10 cellular contexts compared by ENCODE assay signal in the genomic region with DNA sequence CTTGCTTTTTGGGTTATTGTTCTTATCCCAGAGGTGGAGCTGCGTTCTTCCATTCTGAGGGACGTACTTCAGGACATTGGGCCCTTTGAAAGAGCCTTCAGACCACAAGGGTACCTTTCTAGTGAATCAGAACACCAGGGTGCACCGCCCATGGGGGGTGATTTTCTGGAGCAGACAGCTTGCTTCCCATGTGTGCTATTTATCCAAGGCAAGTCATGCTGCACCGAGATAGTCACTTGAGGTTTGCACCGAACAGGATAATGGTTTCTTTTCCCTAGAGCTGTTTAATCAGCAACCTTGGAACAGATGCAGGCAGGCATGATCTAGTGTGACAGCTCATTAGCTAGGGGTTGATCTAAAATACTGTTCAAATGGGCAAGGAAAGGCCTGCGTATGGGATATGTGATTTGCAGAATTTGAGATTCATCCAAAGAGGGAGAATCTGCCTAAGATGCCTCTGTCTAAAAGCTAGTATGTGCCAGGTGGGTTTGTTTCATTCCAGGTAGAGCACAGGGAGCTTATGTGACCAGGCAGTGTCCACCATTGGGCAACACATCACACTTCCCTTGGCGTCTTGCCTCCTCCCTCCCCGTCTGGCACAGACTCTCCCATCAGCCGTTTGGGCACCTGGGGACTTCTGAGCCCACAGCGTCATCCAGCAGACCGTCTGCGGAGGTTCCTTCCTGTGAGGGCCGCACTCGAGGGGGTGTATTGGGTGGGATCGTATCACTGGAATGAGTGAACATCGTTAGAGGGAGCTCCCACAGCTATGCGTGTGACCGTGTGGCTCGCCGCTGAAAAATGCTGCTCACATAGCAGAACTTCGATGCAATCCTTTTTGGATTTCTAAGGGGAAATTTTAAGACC. TPM values are rescaled to one million over a fixed set of nuclear protein-coding genes. Genes with fewer than 3 reads are reported as not detected.
A peak's percentile ranks its signal among the peaks of the same experiment; 100 is the strongest.
DNase-seq lines count a peak whose midpoint lies in the region; FAIRE-seq and TF ChIP-seq lines count a peak whose summit lies in the region.
"Had no signal": no experiment of that assay in that cellular context is flagged by ENCODE, and none has a peak within 500 bp of the region (broad histone marks: within the 10 kb centered on the region; RNA-seq: fewer than 3 reads in every experiment).

No MANE protein-coding gene starts in this region.

- H3K4ac ChIP-seq in mesendoderm (ENCODE audit: low read depth, low read length) = no peak overlapping the region

- no peak overlapping the region for H4K5ac ChIP-seq in mesendoderm (ENCODE audit: low read length)

- H3K4me2 ChIP-seq in mesendoderm (ENCODE audit: low read length) = no peak overlapping the region

- no peak overlapping the region for H3K9ac ChIP-seq in mesendoderm (ENCODE audit: low read length)

- no peak overlapping the region for H3K23ac ChIP-seq in mesendoderm (ENCODE audit: low read length)

- H3K56ac ChIP-seq in mesendoderm (ENCODE audit: low read length) = no peak overlapping the region

- no peak overlapping the region for H2BK15ac ChIP-seq in mesendoderm (replicated peaks; ENCODE audit: low read depth)

- H2AK5ac ChIP-seq in mesendoderm (ENCODE audit: low read length) = no peak overlapping the region

- H3K4me3 ChIP-seq in coronary artery (peak overlapping the region; percentile 37), mesendoderm (ENCODE audit: low read length) (no peak overlapping the region)
- H3K4me3 ChIP-seq: testis had no signal

- DNase-seq in NCI-H2171 treated with DMSO at 0.1 percent for 48 hours (lab: John Stamatoyannopoulos, UW) (peak; percentile 83), coronary artery (ENCODE audit: low spot score) (peak; percentile 90), mesendoderm (peak; percentile 85), urothelium cell line (ENCODE audit: low spot score) (peak; percentile 44), GOT3 (lab: John Stamatoyannopoulos, UW) (no peak), NCI-H524 treated with DMSO at 0.1 percent for 48 hours (lab: John Stamatoyannopoulos, UW) (no peak), epidermal melanocyte (ENCODE audit: insufficient read length, low spot score) (no peak)
- DNase-seq: NCI-H187, testis had no signal

- H3K18ac ChIP-seq in mesendoderm (ENCODE audit: low read length) = no peak overlapping the region

- no peak overlapping the region for H2BK5ac ChIP-seq in mesendoderm (ENCODE audit: low read length)

- peaks cover 8% of the 10 kb centered on the region for H3K36me3 ChIP-seq in mesendoderm (ENCODE audit: control insufficient read depth, insufficient read depth, low read length)

- peaks cover 2% of the 10 kb centered on the region for H3K4me1 ChIP-seq in mesendoderm (ENCODE audit: control insufficient read depth, low read depth, low read length)
- H3K4me1 ChIP-seq: testis had no signal

- no peaks in the 10 kb centered on the region for H3K27me3 ChIP-seq in mesendoderm (ENCODE audit: insufficient read depth, low read length, poor library complexity)
- H3K27me3 ChIP-seq: neutrophil, testis had no signal

- TF ChIP-seq CTCF in coronary artery (IDR thresholded peaks at IDR 0.05) = no peak

- peaks cover 15% of the 10 kb centered on the region for H3K79me2 ChIP-seq in mesendoderm (ENCODE audit: control insufficient read depth, insufficient read depth, low read length)

- H2BK120ac ChIP-seq in mesendoderm (ENCODE audit: low read depth, low read length) = no peak overlapping the region

- no peak for FAIRE-seq in urothelium cell line (lab: Jason Lieb, UNC)

- H3K27ac ChIP-seq in coronary artery (peak overlapping the region; percentile 64 to 87), mesendoderm (ENCODE audit: low read depth, low read length) (no peak overlapping the region)
- H3K27ac ChIP-seq: neutrophil had no signal

- H4K8ac ChIP-seq in mesendoderm (ENCODE audit: low read depth, low read length) = no peak overlapping the region

- peaks cover 19% of the 10 kb centered on the region for H3K79me1 ChIP-seq in mesendoderm (ENCODE audit: low read length)

- WGBS in mesendoderm (ENCODE audit: extremely low coverage, insufficient coverage, low lambda C conversion rate) = no CpG with 5 or more reads among the region's 21 CpGs

RNA-seq across cellular contexts. Expression of a gene that starts 23.0 kb away (rescaled TPM):
- 60.5 TPM for polyA plus RNA-seq in mesendoderm (2013, experiment 1 of 2)
- 59.9 TPM for polyA plus RNA-seq in mesendoderm (2013, experiment 2 of 2)

RNA-seq across cellular contexts. Expression of a gene that starts 38.5 kb away (rescaled TPM):
- not detected for polyA plus RNA-seq in mesendoderm (2013, experiment 1 of 2)
- polyA plus RNA-seq in mesendoderm (2013, experiment 2 of 2) = not detected

Comparison
In these comparisons a context has a peak if more than half of its experiments do, and no peak if none do; other contexts are left out.
1. DNase-seq: peak in NCI-H2171 treated with DMSO at 0.1 percent for 48 hours (single experiment), coronary artery (single experiment), mesendoderm (single experiment) and urothelium cell line (single experiment); none in GOT3 (single experiment), NCI-H524 treated with DMSO at 0.1 percent for 48 hours (single experiment) and epidermal melanocyte (single experiment).